ENCODE assay signal across 15 cellular contexts in genomic region chr17:4072487-4073157, GRCh38.
DNase-seq lines count a peak whose midpoint lies in the region; ATAC-seq and TF ChIP-seq lines count a peak whose summit lies in the region.
"Had no signal": no experiment of that assay in that cellular context is flagged by ENCODE, and none has a peak within 500 bp of the region (broad histone marks: within the 10 kb centered on the region; RNA-seq: fewer than 3 reads in every experiment).

No MANE protein-coding gene starts in this region.

- H3K36me3 ChIP-seq in stomach smooth muscle (ENCODE audit: control insufficient read depth in 2 of 2, insufficient read depth in 2 of 2, low read length in 2 of 2) (peaks cover 56 to 63% of the 10 kb centered on the region in 2 donors), heart left ventricle (peaks cover 0 to 98% (median 98%) of the 10 kb centered on the region in 9 donors)

- H3K4me3 ChIP-seq in GM12865 (ENCODE audit: low read depth, low read length) (no peak overlapping the region), astrocyte of the spinal cord (ENCODE audit: low read depth, low read length) (no peak overlapping the region), stomach smooth muscle (ENCODE audit: low read length in 2 of 2) (no peak overlapping the region), heart left ventricle (no peak overlapping the region)
- H3K4me3 ChIP-seq: SK-N-MC had no signal

- H3K4me1 ChIP-seq in stomach smooth muscle (ENCODE audit: control insufficient read depth, insufficient read depth, low read length): no peaks in the 10 kb centered on the region
- H3K4me1 ChIP-seq in heart left ventricle: peaks cover 0 to 17% (median 0%) of the 10 kb centered on the region in 12 donors
- no peaks in the 10 kb centered on the region for H3K4me1 ChIP-seq in foreskin keratinocyte

- no peak for TF ChIP-seq CTCF in GM12865 (IDR thresholded peaks at IDR 0.05; ENCODE audit: insufficient read depth, low read depth, low read length, missing control alignments)
- no peak for TF ChIP-seq CTCF in astrocyte of the spinal cord (IDR thresholded peaks at IDR 0.05; ENCODE audit: low read depth, low read length)
- no peak for TF ChIP-seq CTCF in heart left ventricle (IDR thresholded peaks at IDR 0.05)
- no peak for TF ChIP-seq CTCF in foreskin keratinocyte (conservative IDR thresholded peaks at IDR 0.05)

- intact Hi-C loops in heart left ventricle (cut with DNase I): loop anchor here in 7 of 10 donors (5.0 to 10.0 kb wide), 7 partner anchors 62 to 338 kb away; partner anchors contain the start of gene P2RX1 (in 4 of the 7)

- peak overlapping the region; percentile 7 for H3K27ac ChIP-seq in stomach smooth muscle (ENCODE audit: low read length)
- H3K27ac ChIP-seq in heart left ventricle: peak overlapping the region in 2 of 12 donors; percentile 13 to 15
- H3K27ac ChIP-seq in foreskin keratinocyte: no peak overlapping the region
- H3K27ac ChIP-seq: SK-N-MC had no signal

- no peak overlapping the region for H3K9ac ChIP-seq in stomach smooth muscle (ENCODE audit: low read length in 2 of 2)

- in situ Hi-C loops in astrocyte of the spinal cord (cut with HindIII; ENCODE audit: low sequenced_read_pairs): no loop called here

- no peak for TF ChIP-seq POLR2A in heart left ventricle (IDR thresholded peaks at IDR 0.05)

- H3K27me3 ChIP-seq in stomach smooth muscle (ENCODE audit: control insufficient read depth in 1 of 2, insufficient read depth in 2 of 2, low read length in 2 of 2) (no peaks in the 10 kb centered on the region), heart left ventricle (no peaks in the 10 kb centered on the region), foreskin keratinocyte (no peaks in the 10 kb centered on the region)

- H3K9me3 ChIP-seq in stomach smooth muscle (ENCODE audit: control insufficient read depth in 2 of 2, low read length in 2 of 2) (no peaks in the 10 kb centered on the region), heart left ventricle (no peaks in the 10 kb centered on the region)

- ATAC-seq in heart left ventricle (no peak), foreskin keratinocyte (no peak)
- ATAC-seq: activated T-cell treated with anti-CD3 and anti-CD28 coated beads, Interleukin-2, amount 50 U/mL, for 4 hours had no signal

- WGBS in heart left ventricle, 4 donors: 82 to 89% (median 83%) methylated on average over 4 of the region's 4 CpGs

- DNase-seq in GM12865 (ENCODE audit: low read depth) (peak; percentile 44), astrocyte of the spinal cord (ENCODE audit: low read depth, low spot score) (peak; percentile 59), iris pigment epithelial cell (ENCODE audit: low read depth) (peak; percentile 93), heart left ventricle (no peak), foreskin keratinocyte (no peak)
- no peak for DNase-seq in activated naive CD4-positive, alpha-beta T cell (lab: John Stamatoyannopoulos, UW)
- DNase-seq: activated CD4-positive, CD25-positive, alpha-beta regulatory T cell treated with anti-CD3 and anti-CD28 coated beads, Interleukin-2, amount 50 U/mL, for 72 hours; activated T-cell treated with anti-CD3 and anti-CD28 coated beads, Interleukin-2, amount 50 U/mL, for 4 hours; central memory CD4-positive, alpha-beta T cell; DMS79 treated with DMSO at 0.1 percent for 48 hours; Kasumi-1; stimulated activated CD4-positive, alpha-beta T cell treated with anti-CD3 and anti-CD28 coated beads, Interleukin-1b, Interleukin-23, amount 100 ng/mL, for 48 hours; stimulated activated naive CD4-positive, alpha-beta T cell treated with Interleukin-2 at 50 U/mL for 16 hours had no signal

Comparison
In these comparisons a context has a peak if more than half of its experiments do, and no peak if none do; other contexts are left out.
1. DNase-seq: peak in GM12865 (single experiment), astrocyte of the spinal cord (single experiment) and iris pigment epithelial cell (single experiment); none in heart left ventricle (0 of 5), activated naive CD4-positive, alpha-beta T cell (0 of 4) and foreskin keratinocyte (0 of 2).